ENCODE assay signal across 26 cellular contexts in the genomic region with DNA sequence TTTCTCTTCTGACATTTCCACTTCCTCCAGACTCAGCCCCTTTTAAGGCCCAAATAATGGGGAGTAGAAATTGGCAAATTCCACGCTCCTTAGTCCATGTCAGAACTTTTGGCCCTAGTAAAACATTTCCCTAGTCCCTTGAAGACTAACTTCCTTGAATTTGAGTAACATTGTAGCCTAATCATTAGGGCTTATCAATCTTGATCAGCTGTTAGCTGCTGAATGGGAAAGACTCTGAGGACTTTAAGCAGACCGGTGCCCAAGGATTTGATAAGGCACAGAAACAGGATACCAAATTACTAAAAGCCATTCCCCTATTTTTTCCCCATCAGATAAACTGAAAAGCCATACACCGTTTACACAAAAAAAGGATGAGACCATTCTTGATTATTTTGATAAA.
"Had no signal": no experiment of that assay in that cellular context is flagged by ENCODE, and none has a peak within 500 bp of the region (broad histone marks: within the 10 kb centered on the region; RNA-seq: fewer than 3 reads in every experiment).

No MANE protein-coding gene starts in this region.

- H3K9me3 ChIP-seq: pancreas, prostate gland, right lobe of liver, testis, vagina had no signal

- H3K36me3 ChIP-seq: pancreas, prostate gland, right lobe of liver, tibial nerve, upper lobe of right lung, vagina had no signal

- H3K27me3 ChIP-seq: hepatocyte, pancreas, right lobe of liver, spleen, testis, tibial nerve, upper lobe of right lung, vagina had no signal

- H3K4me3 Mint-ChIP-seq: effector memory CD8-positive, alpha-beta T cell; naive thymus-derived CD8-positive, alpha-beta T cell; neural crest cell; stimulated activated naive B cell treated with anti-CD40 and anti-IgM and Interleukin-4, amounts not matched to agents 10 μg/mL and 1 μg/mL and 100 μg/mL, for 72 hours; stimulated activated naive CD8-positive, alpha-beta T cell treated with anti-CD3 and anti-CD28 coated beads, Interleukin-15, amount 100 ng/mL, for 72 hours had no signal

- H3K36me3 Mint-ChIP-seq: stimulated activated naive B cell treated with anti-CD40 and anti-IgM and Interleukin-4, amounts not matched to agents 10 μg/mL and 1 μg/mL and 100 μg/mL, for 72 hours had no signal

- H3K4me1 ChIP-seq: pancreas, prostate gland, right lobe of liver, spleen, testis, tibial nerve, upper lobe of right lung, vagina had no signal

- H3K4me1 Mint-ChIP-seq: naive thymus-derived CD8-positive, alpha-beta T cell; stimulated activated naive CD8-positive, alpha-beta T cell treated with anti-CD3 and anti-CD28 coated beads, Interleukin-15, amount 100 ng/mL, for 72 hours had no signal

- H3K27ac Mint-ChIP-seq: effector memory CD8-positive, alpha-beta T cell; naive thymus-derived CD8-positive, alpha-beta T cell; stimulated activated naive B cell treated with anti-CD40 and anti-IgM and Interleukin-4, amounts not matched to agents 10 μg/mL and 1 μg/mL and 100 μg/mL, for 72 hours; stimulated activated naive CD8-positive, alpha-beta T cell treated with anti-CD3 and anti-CD28 coated beads, Interleukin-15, amount 100 ng/mL, for 72 hours had no signal

- H3K4me3 ChIP-seq: hepatocyte, lung, mucosa of descending colon, pancreas, prostate gland, right lobe of liver, spleen, testis, tibial nerve, upper lobe of right lung, vagina had no signal

- H3K27ac ChIP-seq: hepatocyte, pancreas, prostate gland, right lobe of liver, spleen, testis, tibial nerve, upper lobe of right lung, vagina had no signal

- FAIRE-seq: endothelial cell of umbilical vein, kidney, pancreas had no signal

- DNase-seq: effector memory CD8-positive, alpha-beta T cell; foreskin melanocyte; head of caudate nucleus; kidney; left cardiac atrium; left ventricle myocardium superior; mucosa of descending colon; naive thymus-derived CD8-positive, alpha-beta T cell; nucleus accumbens; pancreas; right lobe of liver; spleen; stimulated activated CD4-positive, alpha-beta T cell treated with anti-CD3 and anti-CD28 coated beads, Interleukin-15, amount 100 ng/mL, for 24 hours; stimulated activated CD4-positive, alpha-beta T cell treated with anti-CD3 and anti-CD28 coated beads, Interleukin-1b, Interleukin-23, amount 100 ng/mL, for 48 hours; stimulated activated CD4-positive, alpha-beta T cell treated with anti-CD3 and anti-CD28 coated beads, Interleukin-4, amount 100 ng/mL, for 24 hours; stimulated activated naive B cell treated with anti-CD40 and anti-IgM and Interleukin-4, amounts not matched to agents 10 μg/mL and 1 μg/mL and 100 μg/mL, for 72 hours; stimulated activated naive CD8-positive, alpha-beta T cell treated with anti-CD3 and anti-CD28 coated beads, Interleukin-15, amount 100 ng/mL, for 72 hours; testis; upper lobe of right lung had no signal

- H3K9me3 Mint-ChIP-seq: effector memory CD8-positive, alpha-beta T cell; neural crest cell; stimulated activated naive B cell treated with anti-CD40 and anti-IgM and Interleukin-4, amounts not matched to agents 10 μg/mL and 1 μg/mL and 100 μg/mL, for 72 hours; stimulated activated naive CD8-positive, alpha-beta T cell treated with anti-CD3 and anti-CD28 coated beads, Interleukin-15, amount 100 ng/mL, for 72 hours had no signal
